ENCODE assay signal across 1 cellular context in genomic region chr6:131572686-131573415, GRCh38.
A peak's percentile ranks its signal among the peaks of the same experiment; 100 is the strongest.
TF ChIP-seq lines count a peak whose summit lies in the region.

Gene ARG1, plus strand, starts transcription at chr6:131573226. Its CDS starts 57 bp downstream, at chr6:131573283.

TF ChIP-seq in HepG2, 621 proteins besides CTCF, POLR2A, EP300 and RAD21 (continued from another document):
- 0 out of 2 replicates have a peak, but pooled peaks have one; percentile 0 for TF ChIP-seq HOMEZ (CRISPR knock-in tag; IDR thresholded peaks at IDR 0.05; ENCODE audit: low read depth)
